Comparison of ENCODE assay signal across 18 cellular contexts in genomic region chr10:14727389-14727918, GRCh38.
DNase-seq lines count a peak whose midpoint lies in the region; ATAC-seq and TF ChIP-seq lines count a peak whose summit lies in the region.
"Had no signal": no experiment of that assay in that cellular context is flagged by ENCODE, and none has a peak within 500 bp of the region (broad histone marks: within the 10 kb centered on the region; RNA-seq: fewer than 3 reads in every experiment).

No MANE protein-coding gene starts in this region.

- H3K27me3 Mint-ChIP-seq in effector memory CD8-positive, alpha-beta T cell, result no peaks in the 10 kb centered on the region
- H3K27me3 Mint-ChIP-seq in stimulated activated naive B cell treated with anti-CD40 and anti-IgM and Interleukin-4, amounts not matched to agents 10 μg/mL and 1 μg/mL and 100 μg/mL, for 72 hours, result no peaks in the 10 kb centered on the region

- H3K9me3 Mint-ChIP-seq in effector memory CD8-positive, alpha-beta T cell, result no peaks in the 10 kb centered on the region
- H3K9me3 Mint-ChIP-seq in stimulated activated naive B cell treated with anti-CD40 and anti-IgM and Interleukin-4, amounts not matched to agents 10 μg/mL and 1 μg/mL and 100 μg/mL, for 72 hours, result peaks cover 4 to 5% of the 10 kb centered on the region in 2 donors

- ATAC-seq in effector memory CD8-positive, alpha-beta T cell (replicated peaks), result no peak
- peak; percentile 48 to 60 for ATAC-seq in stimulated activated naive B cell treated with anti-CD40 and anti-IgM and Interleukin-4, amounts not matched to agents 10 μg/mL and 1 μg/mL and 100 μg/mL, for 72 hours (replicated peaks)
- no peak for ATAC-seq in HG02870 (IDR thresholded peaks at IDR 0.05; ENCODE audit: unreplicated experiment)
- ATAC-seq: CD8-positive, alpha-beta T cell; GM23338; HCT116; HepG2 had no signal

- peak overlapping the region; percentile 33 for H3K27ac Mint-ChIP-seq in effector memory CD8-positive, alpha-beta T cell
- peak overlapping the region; percentile 3 for H3K27ac Mint-ChIP-seq in stimulated activated naive B cell treated with anti-CD40 and anti-IgM and Interleukin-4, amounts not matched to agents 10 μg/mL and 1 μg/mL and 100 μg/mL, for 72 hours
- H3K27ac Mint-ChIP-seq: CD8-positive, alpha-beta T cell; GM23338 had no signal

- no peak for TF ChIP-seq CTCF in RWPE1 (conservative IDR thresholded peaks at IDR 0.05; ENCODE audit: low read depth)

- peaks cover 18 to 20% of the 10 kb centered on the region in 2 donors for H3K4me1 Mint-ChIP-seq in effector memory CD8-positive, alpha-beta T cell (ENCODE audit: low read depth in 2 of 2)
- H3K4me1 Mint-ChIP-seq in stimulated activated naive B cell treated with anti-CD40 and anti-IgM and Interleukin-4, amounts not matched to agents 10 μg/mL and 1 μg/mL and 100 μg/mL, for 72 hours, result peaks cover 28 to 48% of the 10 kb centered on the region in 2 donors
- H3K4me1 Mint-ChIP-seq: GM23338 had no signal

- no peaks in the 10 kb centered on the region for H3K36me3 Mint-ChIP-seq in effector memory CD8-positive, alpha-beta T cell (ENCODE audit: insufficient read depth)
- peaks cover 0 to 2% of the 10 kb centered on the region in 2 donors for H3K36me3 Mint-ChIP-seq in stimulated activated naive B cell treated with anti-CD40 and anti-IgM and Interleukin-4, amounts not matched to agents 10 μg/mL and 1 μg/mL and 100 μg/mL, for 72 hours
- H3K36me3 Mint-ChIP-seq: CD8-positive, alpha-beta T cell had no signal

- CTCF ChIA-PET in RWPE1 (lab: Yijun Ruan, JAX), result no interaction called here

- H3K27ac ChIP-seq in RWPE1, result no peak overlapping the region
- H3K27ac ChIP-seq: PC-9 had no signal

- DNase-seq in GDM1 (lab: John Stamatoyannopoulos, UW) (peak; percentile 17), NCI-H69 (lab: John Stamatoyannopoulos, UW) (peak; percentile 2), 8988T (no peak), RWPE1 (ENCODE audit: low spot score) (no peak)
- no peak for DNase-seq in effector memory CD8-positive, alpha-beta T cell
- no peak for DNase-seq in stimulated activated naive B cell treated with anti-CD40 and anti-IgM and Interleukin-4, amounts not matched to agents 10 μg/mL and 1 μg/mL and 100 μg/mL, for 72 hours
- DNase-seq: CD8-positive, alpha-beta T cell; MM.1S; NCI-H1417; NCI-H1930; NCI-H2171; NCI-H446; NK-92 treated with Interleukin-12 subunit alpha and Interleukin-12 subunit beta, amount 100 ng/mL, for 24 hours; PC-9 had no signal

- no peak overlapping the region for H3K4me3 Mint-ChIP-seq in effector memory CD8-positive, alpha-beta T cell
- no peak overlapping the region for H3K4me3 Mint-ChIP-seq in stimulated activated naive B cell treated with anti-CD40 and anti-IgM and Interleukin-4, amounts not matched to agents 10 μg/mL and 1 μg/mL and 100 μg/mL, for 72 hours
- H3K4me3 Mint-ChIP-seq: CD8-positive, alpha-beta T cell; GM23338 had no signal

- POLR2A ChIA-PET in RWPE1 (lab: Yijun Ruan, JAX; ENCODE audit: low non-redundant PET), result no interaction called here

Comparison
In these comparisons a context has a peak if more than half of its experiments do, and no peak if none do; other contexts are left out.
1. DNase-seq: peak in GDM1 (single experiment) and NCI-H69 (single experiment); none in effector memory CD8-positive, alpha-beta T cell (0 of 3), stimulated activated naive B cell treated with anti-CD40 and anti-IgM and Interleukin-4, amounts not matched to agents 10 μg/mL and 1 μg/mL and 100 μg/mL, for 72 hours (single experiment), 8988T (single experiment) and RWPE1 (single experiment).
2. ATAC-seq: peak in stimulated activated naive B cell treated with anti-CD40 and anti-IgM and Interleukin-4, amounts not matched to agents 10 μg/mL and 1 μg/mL and 100 μg/mL, for 72 hours (2 of 2); none in effector memory CD8-positive, alpha-beta T cell (single experiment) and HG02870 (single experiment).